37 cellular contexts compared by ENCODE assay signal in the genomic region with DNA sequence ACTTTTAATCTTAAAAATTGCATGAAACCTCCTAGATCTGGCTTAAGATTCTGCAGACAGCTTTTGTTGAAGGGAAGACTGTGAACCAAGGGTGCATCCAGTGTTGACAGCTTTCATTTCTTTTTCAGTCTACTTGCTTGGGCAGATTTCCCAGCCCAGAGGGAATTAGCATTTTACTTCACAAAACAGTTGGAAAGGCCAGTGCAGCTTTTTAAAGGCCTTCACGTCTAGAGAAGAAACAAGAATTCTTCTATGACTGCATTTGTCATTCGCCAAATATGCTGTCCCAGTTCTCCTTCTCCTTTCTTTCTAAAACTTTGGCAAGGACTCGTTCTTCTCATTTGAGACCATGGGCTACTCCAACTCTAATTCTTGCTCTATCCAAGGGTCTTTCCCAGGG. TPM values are rescaled to one million over a fixed set of nuclear protein-coding genes. Genes with fewer than 3 reads are reported as not detected.
DNase-seq lines count a peak whose midpoint lies in the region; ATAC-seq, FAIRE-seq and TF ChIP-seq lines count a peak whose summit lies in the region.
"Had no signal": no experiment of that assay in that cellular context is flagged by ENCODE, and none has a peak within 500 bp of the region (broad histone marks: within the 10 kb centered on the region; RNA-seq: fewer than 3 reads in every experiment).

No MANE protein-coding gene starts in this region.

- no peak overlapping the region for H3K9ac ChIP-seq in astrocyte (ENCODE audit: low read length)
- H3K9ac ChIP-seq in stomach smooth muscle (ENCODE audit: low read length in 2 of 2): no peak overlapping the region

- H2AFZ ChIP-seq in astrocyte (ENCODE audit: low read depth, low read length): no peak overlapping the region
- H2AFZ ChIP-seq: hepatocyte had no signal

- no peaks in the 10 kb centered on the region for H3K36me3 Mint-ChIP-seq in astrocyte (ENCODE audit: low read depth, unreplicated experiment)
- no peaks in the 10 kb centered on the region for H3K36me3 Mint-ChIP-seq in activated CD4-positive, alpha-beta memory T cell treated with anti-CD3 and anti-CD28 coated beads, Interleukin-2, amount 10 ng/mL, durations not matched to agents 7 days and 5 days (ENCODE audit: low read depth)
- H3K36me3 Mint-ChIP-seq in effector memory CD8-positive, alpha-beta T cell (ENCODE audit: insufficient read depth): no peaks in the 10 kb centered on the region

- H3K79me2 ChIP-seq in astrocyte (ENCODE audit: insufficient read depth, low read length): no peaks in the 10 kb centered on the region
- H3K79me2 ChIP-seq: hepatocyte had no signal

- no peak for TF ChIP-seq CTCF in astrocyte (IDR thresholded peaks at IDR 0.05; ENCODE audit: insufficient read depth, low read depth, low read length)

- H3K27ac ChIP-seq in astrocyte (ENCODE audit: low read depth, low read length) (no peak overlapping the region), stomach smooth muscle (ENCODE audit: low read length) (peak overlapping the region; percentile 11)
- H3K27ac ChIP-seq: adrenal gland, gastroesophageal sphincter, hepatocyte, spleen had no signal

- CTCF ChIA-PET in activated CD4-positive, alpha-beta memory T cell treated with anti-CD3 and anti-CD28 coated beads, Interleukin-2, amount 10 ng/mL, durations not matched to agents 7 days and 5 days (lab: Charles Lee): no interaction called here

- H3K27me3 ChIP-seq in astrocyte (ENCODE audit: insufficient read depth, low read length) (peaks cover 6% of the 10 kb centered on the region), stomach smooth muscle (ENCODE audit: control insufficient read depth in 1 of 2, insufficient read depth in 2 of 2, low read length in 2 of 2) (peaks cover 0 to 2% of the 10 kb centered on the region in 2 donors)
- H3K27me3 ChIP-seq: adrenal gland, hepatocyte had no signal

- no peaks in the 10 kb centered on the region for H4K20me1 ChIP-seq in astrocyte (ENCODE audit: insufficient read depth, low read length)

- H3K36me3 ChIP-seq in astrocyte (ENCODE audit: insufficient read depth, low read length) (no peaks in the 10 kb centered on the region), stomach smooth muscle (ENCODE audit: control insufficient read depth in 2 of 2, insufficient read depth in 2 of 2, low read length in 2 of 2) (no peaks in the 10 kb centered on the region)
- H3K36me3 ChIP-seq: adrenal gland, gastroesophageal sphincter, spleen had no signal

- H3K4me2 ChIP-seq in astrocyte (ENCODE audit: low read length): no peak overlapping the region
- H3K4me2 ChIP-seq: hepatocyte had no signal

- H3K4me1 Mint-ChIP-seq in astrocyte (ENCODE audit: low read depth, unreplicated experiment): peaks cover 30% of the 10 kb centered on the region
- H3K4me1 Mint-ChIP-seq in activated CD4-positive, alpha-beta memory T cell treated with anti-CD3 and anti-CD28 coated beads, Interleukin-2, amount 10 ng/mL, durations not matched to agents 7 days and 5 days: no peaks in the 10 kb centered on the region
- H3K4me1 Mint-ChIP-seq in effector memory CD8-positive, alpha-beta T cell (ENCODE audit: low read depth in 2 of 2): no peaks in the 10 kb centered on the region
- H3K4me1 Mint-ChIP-seq: endodermal cell; stimulated activated naive CD8-positive, alpha-beta T cell treated with anti-CD3 and anti-CD28 coated beads, Interleukin-15, amount 100 ng/mL, for 72 hours had no signal

- H3K4me3 ChIP-seq in astrocyte (ENCODE audit: insufficient read depth, low read depth, low read length) (no peak overlapping the region), stomach smooth muscle (ENCODE audit: low read length in 2 of 2) (no peak overlapping the region)
- H3K4me3 ChIP-seq: adrenal gland, gastroesophageal sphincter, hepatocyte, spleen had no signal

- no peaks in the 10 kb centered on the region for H3K4me1 ChIP-seq in astrocyte (ENCODE audit: insufficient read depth, low read length)
- no peaks in the 10 kb centered on the region for H3K4me1 ChIP-seq in stomach smooth muscle (ENCODE audit: control insufficient read depth, insufficient read depth, low read length)
- H3K4me1 ChIP-seq: adrenal gland, gastroesophageal sphincter had no signal

- POLR2A ChIA-PET in activated CD4-positive, alpha-beta memory T cell treated with anti-CD3 and anti-CD28 coated beads, Interleukin-2, amount 10 ng/mL, durations not matched to agents 7 days and 5 days (lab: Charles Lee): no interaction called here

- no peak for ATAC-seq in effector memory CD8-positive, alpha-beta T cell (replicated peaks)
- ATAC-seq: esophagus mucosa; gastroesophageal sphincter; HCT116; left colon; Panc1; stimulated activated naive CD8-positive, alpha-beta T cell treated with anti-CD3 and anti-CD28 coated beads, Interleukin-15, amount 100 ng/mL, for 72 hours had no signal

- no peak overlapping the region for H3K27ac Mint-ChIP-seq in astrocyte (ENCODE audit: unreplicated experiment)
- no peak overlapping the region for H3K27ac Mint-ChIP-seq in activated CD4-positive, alpha-beta memory T cell treated with anti-CD3 and anti-CD28 coated beads, Interleukin-2, amount 10 ng/mL, durations not matched to agents 7 days and 5 days
- H3K27ac Mint-ChIP-seq in effector memory CD8-positive, alpha-beta T cell: no peak overlapping the region
- H3K27ac Mint-ChIP-seq: activated naive CD4-positive, alpha-beta T cell treated with anti-CD3 and anti-CD28 coated beads for 36 hours; endodermal cell; stimulated activated naive CD8-positive, alpha-beta T cell treated with anti-CD3 and anti-CD28 coated beads, Interleukin-15, amount 100 ng/mL, for 72 hours had no signal

- no peaks in the 10 kb centered on the region for H3K9me3 Mint-ChIP-seq in astrocyte (ENCODE audit: unreplicated experiment)
- H3K9me3 Mint-ChIP-seq in activated CD4-positive, alpha-beta memory T cell treated with anti-CD3 and anti-CD28 coated beads, Interleukin-2, amount 10 ng/mL, durations not matched to agents 7 days and 5 days: no peaks in the 10 kb centered on the region
- no peaks in the 10 kb centered on the region for H3K9me3 Mint-ChIP-seq in effector memory CD8-positive, alpha-beta T cell
- H3K9me3 Mint-ChIP-seq: activated naive CD4-positive, alpha-beta T cell treated with anti-CD3 and anti-CD28 coated beads for 36 hours; endodermal cell; stimulated activated naive CD8-positive, alpha-beta T cell treated with anti-CD3 and anti-CD28 coated beads, Interleukin-15, amount 100 ng/mL, for 72 hours had no signal

- H3K27me3 Mint-ChIP-seq in astrocyte (ENCODE audit: low read depth, unreplicated experiment): peaks cover 4% of the 10 kb centered on the region
- H3K27me3 Mint-ChIP-seq in activated CD4-positive, alpha-beta memory T cell treated with anti-CD3 and anti-CD28 coated beads, Interleukin-2, amount 10 ng/mL, durations not matched to agents 7 days and 5 days: peaks cover 16% of the 10 kb centered on the region
- peaks cover 21 to 46% of the 10 kb centered on the region in 2 donors for H3K27me3 Mint-ChIP-seq in effector memory CD8-positive, alpha-beta T cell

- no peak for FAIRE-seq in astrocyte (lab: Jason Lieb, UNC)
- no peak for FAIRE-seq in frontal cortex (lab: Jason Lieb, UNC)
- FAIRE-seq: bronchial epithelial cell had no signal

- H3K4me3 Mint-ChIP-seq in astrocyte (ENCODE audit: unreplicated experiment): no peak overlapping the region
- H3K4me3 Mint-ChIP-seq in activated CD4-positive, alpha-beta memory T cell treated with anti-CD3 and anti-CD28 coated beads, Interleukin-2, amount 10 ng/mL, durations not matched to agents 7 days and 5 days: no peak overlapping the region
- no peak overlapping the region for H3K4me3 Mint-ChIP-seq in effector memory CD8-positive, alpha-beta T cell
- H3K4me3 Mint-ChIP-seq: activated naive CD4-positive, alpha-beta T cell treated with anti-CD3 and anti-CD28 coated beads for 36 hours; endodermal cell; stimulated activated naive CD8-positive, alpha-beta T cell treated with anti-CD3 and anti-CD28 coated beads, Interleukin-15, amount 100 ng/mL, for 72 hours had no signal

- DNase-seq in GM04503 (ENCODE audit: low read depth) (peak; percentile 12), astrocyte (ENCODE audit: low read depth) (peak; percentile 10), frontal cortex (ENCODE audit: low spot score in 2 of 2) (peak; percentile 32 to 44), NCI-H1436 (lab: John Stamatoyannopoulos, UW) (no peak), NCI-H524 treated with DMSO at 0.1 percent for 48 hours (lab: John Stamatoyannopoulos, UW) (no peak)
- no peak for DNase-seq in activated CD4-positive, alpha-beta memory T cell treated with anti-CD3 and anti-CD28 coated beads, Interleukin-2, amount 10 ng/mL, durations not matched to agents 7 days and 5 days
- DNase-seq in effector memory CD8-positive, alpha-beta T cell: no peak
- DNase-seq: activated CD4-positive, alpha-beta T cell treated with anti-CD3 and anti-CD28 coated beads, Interleukin-2, amount 50 U/mL, for 48 hours; activated CD4-positive, CD25-positive, alpha-beta regulatory T cell treated with anti-CD3 and anti-CD28 coated beads, Interleukin-2, amount 50 U/mL, for 72 hours; activated CD8-positive, alpha-beta memory T cell treated with anti-CD3 and anti-CD28 coated beads, Interleukin-2, amount 50 U/mL, for 4 hours; activated naive CD4-positive, alpha-beta T cell treated with anti-CD3 and anti-CD28 coated beads for 36 hours; DMS79; endodermal cell; GF-D8; IMR-90; left colon; mammary epithelial cell; NCI-H1417 treated with DMSO at 0.1 percent for 48 hours; NCI-H2081 treated with DMSO at 0.1 percent for 48 hours; NCI-H345; retina; SHP77 treated with DMSO at 0.1 percent for 48 hours; spleen; stimulated activated CD4-positive, alpha-beta T cell treated with anti-CD3 and anti-CD28 coated beads, Interleukin-2, amount 100 ng/mL, for 48 hours; stimulated activated naive CD8-positive, alpha-beta T cell treated with anti-CD3 and anti-CD28 coated beads, Interleukin-15, amount 100 ng/mL, for 72 hours; trophoblast cell had no signal

- H3K9me3 ChIP-seq in astrocyte (ENCODE audit: insufficient read depth, low read depth, low read length) (no peaks in the 10 kb centered on the region), stomach smooth muscle (ENCODE audit: control insufficient read depth in 2 of 2, low read length in 2 of 2) (no peaks in the 10 kb centered on the region)
- H3K9me3 ChIP-seq: adrenal gland, gastroesophageal sphincter, spleen had no signal

RNA-seq across cellular contexts. Expression of a gene that starts 17.4 kb away (rescaled TPM):
- total RNA-seq in astrocyte (not detected in 2 replicates), frontal cortex (0.82 TPM)
- not detected for total RNA-seq in activated CD4-positive, alpha-beta memory T cell treated with anti-CD3 and anti-CD28 coated beads, Interleukin-2, amount 10 ng/mL, durations not matched to agents 7 days and 5 days
- total RNA-seq: activated naive CD4-positive, alpha-beta T cell treated with anti-CD3 and anti-CD28 coated beads for 36 hours; bronchial epithelial cell; Caco-2; endodermal cell; esophagus mucosa; gastroesophageal sphincter; hepatocyte; IMR-90; left colon; LHCN-M2; mammary epithelial cell; osteocyte; spleen had no signal

Comparison
In these comparisons a context has a peak if more than half of its experiments do, and no peak if none do; other contexts are left out.
1. DNase-seq: peak in GM04503 (single experiment), astrocyte (single experiment) and frontal cortex (2 of 2); none in NCI-H1436 (single experiment), activated CD4-positive, alpha-beta memory T cell treated with anti-CD3 and anti-CD28 coated beads, Interleukin-2, amount 10 ng/mL, durations not matched to agents 7 days and 5 days (single experiment), NCI-H524 treated with DMSO at 0.1 percent for 48 hours (single experiment) and effector memory CD8-positive, alpha-beta T cell (0 of 3).